In genomic region chr18:24010673-24011072, GRCh38 we compare ENCODE assay signal across 20 cellular contexts. TPM values are rescaled to one million over a fixed set of nuclear protein-coding genes. Genes with fewer than 3 reads are reported as not detected.
DNase-seq lines count a peak whose midpoint lies in the region; ATAC-seq and TF ChIP-seq lines count a peak whose summit lies in the region.
"Had no signal": no experiment of that assay in that cellular context is flagged by ENCODE, and none has a peak within 500 bp of the region (broad histone marks: within the 10 kb centered on the region; RNA-seq: fewer than 3 reads in every experiment).

No MANE protein-coding gene starts in this region.

- H3K4me3 Mint-ChIP-seq in activated CD4-positive, alpha-beta T cell treated with anti-CD3 and anti-CD28 coated beads, Interleukin-2, amount 10 ng/mL, durations not matched to agents 7 days and 5 days: peak overlapping the region; percentile 55
- no peak overlapping the region for H3K4me3 Mint-ChIP-seq in activated CD4-positive, alpha-beta T cell treated with anti-CD3 and anti-CD28 coated beads for 36 hours
- H3K4me3 Mint-ChIP-seq in activated T-helper 2 cell treated with anti-CD3 and anti-CD28 coated beads, Interferon-gamma antibody, Interleukin-2, Interleukin-4, amounts not matched to agents 10 μg/mL and 5 μg/mL and 100 μg/mL, durations not matched to agents 14 hours and 24 hours and 36 hours (ENCODE audit: low read depth): no peak overlapping the region
- peak overlapping the region; percentile 89 for H3K4me3 Mint-ChIP-seq in natural killer cell treated with Interleukin-12 subunit alpha and Interleukin-12 subunit beta and Interleukin-15 and Interleukin-18, amount 100 ng/mL, for 72 hours
- H3K4me3 Mint-ChIP-seq in WTC11: no peak overlapping the region
- H3K4me3 Mint-ChIP-seq: type B pancreatic cell had no signal

- no peaks in the 10 kb centered on the region for H3K36me3 ChIP-seq in KOPT-K1 (ENCODE audit: insufficient read depth, low read length)
- H3K36me3 ChIP-seq: adrenal gland, gastrocnemius medialis, neutrophil had no signal

- DNase-seq in activated CD4-positive, alpha-beta T cell treated with anti-CD3 and anti-CD28 coated beads, Interleukin-2, amount 10 ng/mL, durations not matched to agents 7 days and 5 days: no peak
- no peak for DNase-seq in activated CD4-positive, alpha-beta T cell treated with anti-CD3 and anti-CD28 coated beads for 36 hours
- DNase-seq in activated T-helper 2 cell treated with anti-CD3 and anti-CD28 coated beads, Interferon-gamma antibody, Interleukin-2, Interleukin-4, amounts not matched to agents 10 μg/mL and 5 μg/mL and 100 μg/mL, durations not matched to agents 14 hours and 24 hours and 36 hours (ENCODE audit: low spot score): no peak
- no peak for DNase-seq in natural killer cell treated with Interleukin-12 subunit alpha and Interleukin-12 subunit beta and Interleukin-15 and Interleukin-18, amount 100 ng/mL, for 72 hours (ENCODE audit: low spot score)
- no peak for DNase-seq in WTC11 (ENCODE audit: low spot score)
- DNase-seq: activated CD4-positive, CD25-positive, alpha-beta regulatory T cell treated with anti-CD3 and anti-CD28 coated beads, Interleukin-2, amount 50 U/mL, for 72 hours; adrenal gland; dermis blood vessel endothelial cell; DMS79 treated with DMSO at 0.1 percent for 48 hours; gastrocnemius medialis; H7; NCI-H1694 treated with DMSO at 0.1 percent for 48 hours; retina; stimulated activated CD4-positive, alpha-beta T cell treated with anti-CD3 and anti-CD28 coated beads, Interleukin-12 subunit alpha, Interleukin-12 subunit beta, amount 100 ng/mL, for 4 hours; T1000 had no signal

- intact Hi-C loops in activated CD4-positive, alpha-beta T cell treated with anti-CD3 and anti-CD28 coated beads for 36 hours (cut with DNase I, micrococcal nuclease): loop anchor here in 1 of 2 experiments (10.0 kb wide), 3 partner anchors 354 to 776 kb away; partner anchors contain the start of gene RMC1
- intact Hi-C loops in activated T-helper 2 cell treated with anti-CD3 and anti-CD28 coated beads, Interferon-gamma antibody, Interleukin-2, Interleukin-4, amounts not matched to agents 10 μg/mL and 5 μg/mL and 100 μg/mL, durations not matched to agents 14 hours and 24 hours and 36 hours (cut with micrococcal nuclease): loop anchor here (2.0 to 5.0 kb wide), 3 partner anchors 18 to 508 kb away; partner anchors contain the start of gene RMC1

- no peak for TF ChIP-seq CTCF in WTC11 (IDR thresholded peaks at IDR 0.05)

- H3K27ac Mint-ChIP-seq in activated CD4-positive, alpha-beta T cell treated with anti-CD3 and anti-CD28 coated beads, Interleukin-2, amount 10 ng/mL, durations not matched to agents 7 days and 5 days: peak overlapping the region; percentile 99
- no peak overlapping the region for H3K27ac Mint-ChIP-seq in activated CD4-positive, alpha-beta T cell treated with anti-CD3 and anti-CD28 coated beads for 36 hours
- H3K27ac Mint-ChIP-seq in activated T-helper 2 cell treated with anti-CD3 and anti-CD28 coated beads, Interferon-gamma antibody, Interleukin-2, Interleukin-4, amounts not matched to agents 10 μg/mL and 5 μg/mL and 100 μg/mL, durations not matched to agents 14 hours and 24 hours and 36 hours: peak overlapping the region; percentile 72
- peak overlapping the region in 1 of 2 donors; percentile 80 for H3K27ac Mint-ChIP-seq in natural killer cell treated with Interleukin-12 subunit alpha and Interleukin-12 subunit beta and Interleukin-15 and Interleukin-18, amount 100 ng/mL, for 72 hours
- H3K27ac Mint-ChIP-seq in WTC11: no peak overlapping the region
- H3K27ac Mint-ChIP-seq: type B pancreatic cell had no signal

- H3K9me3 Mint-ChIP-seq in activated CD4-positive, alpha-beta T cell treated with anti-CD3 and anti-CD28 coated beads, Interleukin-2, amount 10 ng/mL, durations not matched to agents 7 days and 5 days: no peaks in the 10 kb centered on the region
- H3K9me3 Mint-ChIP-seq in activated CD4-positive, alpha-beta T cell treated with anti-CD3 and anti-CD28 coated beads for 36 hours (ENCODE audit: low read depth): no peaks in the 10 kb centered on the region
- no peaks in the 10 kb centered on the region for H3K9me3 Mint-ChIP-seq in activated T-helper 2 cell treated with anti-CD3 and anti-CD28 coated beads, Interferon-gamma antibody, Interleukin-2, Interleukin-4, amounts not matched to agents 10 μg/mL and 5 μg/mL and 100 μg/mL, durations not matched to agents 14 hours and 24 hours and 36 hours
- no peaks in the 10 kb centered on the region for H3K9me3 Mint-ChIP-seq in natural killer cell treated with Interleukin-12 subunit alpha and Interleukin-12 subunit beta and Interleukin-15 and Interleukin-18, amount 100 ng/mL, for 72 hours
- H3K9me3 Mint-ChIP-seq in WTC11: no peaks in the 10 kb centered on the region
- H3K9me3 Mint-ChIP-seq: type B pancreatic cell had no signal

- H3K9me3 ChIP-seq in KOPT-K1 (ENCODE audit: insufficient read depth, low read length, poor library complexity, severe bottlenecking): no peaks in the 10 kb centered on the region
- H3K9me3 ChIP-seq: adrenal gland, gastrocnemius medialis, neutrophil had no signal

- H3K36me3 Mint-ChIP-seq in activated CD4-positive, alpha-beta T cell treated with anti-CD3 and anti-CD28 coated beads, Interleukin-2, amount 10 ng/mL, durations not matched to agents 7 days and 5 days (ENCODE audit: low read depth): peaks cover 6% of the 10 kb centered on the region
- H3K36me3 Mint-ChIP-seq in activated CD4-positive, alpha-beta T cell treated with anti-CD3 and anti-CD28 coated beads for 36 hours (ENCODE audit: low read depth): no peaks in the 10 kb centered on the region
- H3K36me3 Mint-ChIP-seq in activated T-helper 2 cell treated with anti-CD3 and anti-CD28 coated beads, Interferon-gamma antibody, Interleukin-2, Interleukin-4, amounts not matched to agents 10 μg/mL and 5 μg/mL and 100 μg/mL, durations not matched to agents 14 hours and 24 hours and 36 hours (ENCODE audit: low read depth): peaks cover under 1% of the 10 kb centered on the region
- H3K36me3 Mint-ChIP-seq in natural killer cell treated with Interleukin-12 subunit alpha and Interleukin-12 subunit beta and Interleukin-15 and Interleukin-18, amount 100 ng/mL, for 72 hours: peaks cover 4% of the 10 kb centered on the region
- no peaks in the 10 kb centered on the region for H3K36me3 Mint-ChIP-seq in WTC11
- H3K36me3 Mint-ChIP-seq: type B pancreatic cell had no signal

- CTCF ChIA-PET in activated CD4-positive, alpha-beta T cell treated with anti-CD3 and anti-CD28 coated beads, Interleukin-2, amount 10 ng/mL, durations not matched to agents 7 days and 5 days (lab: Charles Lee): interaction anchor here (0.9 to 1.5 kb wide), 3 partner anchors 10 to 66 kb away, joined by 3 to 7 read pairs (median 4); no protein-coding TSS in a partner anchor
- CTCF ChIA-PET in activated CD4-positive, alpha-beta T cell treated with anti-CD3 and anti-CD28 coated beads for 36 hours (lab: Charles Lee): interaction anchor here (0.6 kb wide), 1 partner anchor 161 kb away, joined by 3 read pairs; no protein-coding TSS in a partner anchor
- CTCF ChIA-PET in WTC11 (lab: Charles Lee): interaction anchor here (0.7 kb wide), 1 partner anchor 10 kb away, joined by 3 read pairs; no protein-coding TSS in a partner anchor

- H3K27me3 Mint-ChIP-seq in activated CD4-positive, alpha-beta T cell treated with anti-CD3 and anti-CD28 coated beads, Interleukin-2, amount 10 ng/mL, durations not matched to agents 7 days and 5 days: no peaks in the 10 kb centered on the region
- peaks cover 7% of the 10 kb centered on the region for H3K27me3 Mint-ChIP-seq in activated CD4-positive, alpha-beta T cell treated with anti-CD3 and anti-CD28 coated beads for 36 hours
- peaks cover 3% of the 10 kb centered on the region for H3K27me3 Mint-ChIP-seq in activated T-helper 2 cell treated with anti-CD3 and anti-CD28 coated beads, Interferon-gamma antibody, Interleukin-2, Interleukin-4, amounts not matched to agents 10 μg/mL and 5 μg/mL and 100 μg/mL, durations not matched to agents 14 hours and 24 hours and 36 hours (ENCODE audit: low read depth)
- H3K27me3 Mint-ChIP-seq in natural killer cell treated with Interleukin-12 subunit alpha and Interleukin-12 subunit beta and Interleukin-15 and Interleukin-18, amount 100 ng/mL, for 72 hours: peaks cover 0 to 9% of the 10 kb centered on the region in 2 donors
- H3K27me3 Mint-ChIP-seq in WTC11 (ENCODE audit: low read depth): peaks cover 11% of the 10 kb centered on the region

- POLR2A ChIA-PET in activated CD4-positive, alpha-beta T cell treated with anti-CD3 and anti-CD28 coated beads, Interleukin-2, amount 10 ng/mL, durations not matched to agents 7 days and 5 days (lab: Charles Lee): interaction anchor here (0.6 kb wide), 1 partner anchor 163 kb away, joined by 7 read pairs; no protein-coding TSS in a partner anchor
- POLR2A ChIA-PET in activated CD4-positive, alpha-beta T cell treated with anti-CD3 and anti-CD28 coated beads for 36 hours (lab: Charles Lee): interaction anchor here (1.1 kb wide), 1 partner anchor 33 kb away, joined by 3 read pairs; no protein-coding TSS in a partner anchor
- POLR2A ChIA-PET in WTC11 (lab: Charles Lee): interaction anchor here (1.0 kb wide), 1 partner anchor 128 kb away, joined by 3 read pairs; no protein-coding TSS in a partner anchor

- peak overlapping the region; percentile 86 for H3K27ac ChIP-seq in KOPT-K1 (ENCODE audit: low read depth, low read length, poor library complexity, severe bottlenecking)
- H3K27ac ChIP-seq: adrenal gland, gastrocnemius medialis, neutrophil had no signal

- no peak for ATAC-seq in activated CD4-positive, alpha-beta T cell treated with anti-CD3 and anti-CD28 coated beads for 36 hours
- ATAC-seq in natural killer cell treated with Interleukin-12 subunit alpha and Interleukin-12 subunit beta and Interleukin-15 and Interleukin-18, amount 100 ng/mL, for 72 hours: no peak
- ATAC-seq in GM18498 (IDR thresholded peaks at IDR 0.05; ENCODE audit: unreplicated experiment): no peak
- ATAC-seq in WTC11: no peak
- no peak for ATAC-seq in HG02970 (IDR thresholded peaks at IDR 0.05; ENCODE audit: low FRiP score, unreplicated experiment)
- ATAC-seq: gastrocnemius medialis had no signal

- peaks cover 59% of the 10 kb centered on the region for H3K4me1 Mint-ChIP-seq in activated CD4-positive, alpha-beta T cell treated with anti-CD3 and anti-CD28 coated beads, Interleukin-2, amount 10 ng/mL, durations not matched to agents 7 days and 5 days
- peaks cover 59% of the 10 kb centered on the region for H3K4me1 Mint-ChIP-seq in activated CD4-positive, alpha-beta T cell treated with anti-CD3 and anti-CD28 coated beads for 36 hours
- peaks cover 53% of the 10 kb centered on the region for H3K4me1 Mint-ChIP-seq in activated T-helper 2 cell treated with anti-CD3 and anti-CD28 coated beads, Interferon-gamma antibody, Interleukin-2, Interleukin-4, amounts not matched to agents 10 μg/mL and 5 μg/mL and 100 μg/mL, durations not matched to agents 14 hours and 24 hours and 36 hours (ENCODE audit: low read depth)
- peaks cover 51 to 57% of the 10 kb centered on the region in 2 donors for H3K4me1 Mint-ChIP-seq in natural killer cell treated with Interleukin-12 subunit alpha and Interleukin-12 subunit beta and Interleukin-15 and Interleukin-18, amount 100 ng/mL, for 72 hours (ENCODE audit: low read depth in 2 of 2)
- H3K4me1 Mint-ChIP-seq in WTC11: peaks cover 10% of the 10 kb centered on the region

RNA-seq across cellular contexts. Expression of gene TTC39C, which starts 3.9 kb away (rescaled TPM):
- total RNA-seq in activated CD4-positive, alpha-beta T cell treated with anti-CD3 and anti-CD28 coated beads, Interleukin-2, amount 10 ng/mL, durations not matched to agents 7 days and 5 days: 10 to 100 TPM; 93.0 to 93.5 TPM
- total RNA-seq in activated CD4-positive, alpha-beta T cell treated with anti-CD3 and anti-CD28 coated beads for 36 hours: 10 to 100 TPM; 22.2 to 28.6 TPM
- 14.3 and 20.1 TPM in 2 replicates for total RNA-seq in activated T-helper 2 cell treated with anti-CD3 and anti-CD28 coated beads, Interferon-gamma antibody, Interleukin-2, Interleukin-4, amounts not matched to agents 10 μg/mL and 5 μg/mL and 100 μg/mL, durations not matched to agents 14 hours and 24 hours and 36 hours
- total RNA-seq in natural killer cell treated with Interleukin-12 subunit alpha and Interleukin-12 subunit beta and Interleukin-15 and Interleukin-18, amount 100 ng/mL, for 72 hours: 10 to 100 TPM; 54.8 to 69.7 TPM
- total RNA-seq in WTC11 (2021): 28.8 to 57.3 TPM (median 31.4 TPM) in 3 replicates

Comparison
In these comparisons a context has a peak if more than half of its experiments do, and no peak if none do; other contexts are left out.
1. H3K27ac Mint-ChIP-seq: peak in activated CD4-positive, alpha-beta T cell treated with anti-CD3 and anti-CD28 coated beads, Interleukin-2, amount 10 ng/mL, durations not matched to agents 7 days and 5 days (single experiment) and activated T-helper 2 cell treated with anti-CD3 and anti-CD28 coated beads, Interferon-gamma antibody, Interleukin-2, Interleukin-4, amounts not matched to agents 10 μg/mL and 5 μg/mL and 100 μg/mL, durations not matched to agents 14 hours and 24 hours and 36 hours (single experiment); none in activated CD4-positive, alpha-beta T cell treated with anti-CD3 and anti-CD28 coated beads for 36 hours (single experiment) and WTC11 (single experiment).
2. H3K4me3 Mint-ChIP-seq: peak in activated CD4-positive, alpha-beta T cell treated with anti-CD3 and anti-CD28 coated beads, Interleukin-2, amount 10 ng/mL, durations not matched to agents 7 days and 5 days (single experiment) and natural killer cell treated with Interleukin-12 subunit alpha and Interleukin-12 subunit beta and Interleukin-15 and Interleukin-18, amount 100 ng/mL, for 72 hours (single experiment); none in activated CD4-positive, alpha-beta T cell treated with anti-CD3 and anti-CD28 coated beads for 36 hours (single experiment), activated T-helper 2 cell treated with anti-CD3 and anti-CD28 coated beads, Interferon-gamma antibody, Interleukin-2, Interleukin-4, amounts not matched to agents 10 μg/mL and 5 μg/mL and 100 μg/mL, durations not matched to agents 14 hours and 24 hours and 36 hours (single experiment) and WTC11 (single experiment).